ENCODE assay signal across 13 cellular contexts in genomic region chr9:93256878-93257807, GRCh38.
A peak's percentile ranks its signal among the peaks of the same experiment; 100 is the strongest.
DNase-seq lines count a peak whose midpoint lies in the region; ATAC-seq and TF ChIP-seq lines count a peak whose summit lies in the region.
"Had no signal": no experiment of that assay in that cellular context is flagged by ENCODE, and none has a peak within 500 bp of the region (broad histone marks: within the 10 kb centered on the region; RNA-seq: fewer than 3 reads in every experiment).

No MANE protein-coding gene starts in this region.

- no peak overlapping the region for H2AFZ ChIP-seq in trophoblast cell (ENCODE audit: insufficient read depth, low read length, poor library complexity)
- H2AFZ ChIP-seq in PC-9 = no peak overlapping the region

- no peak overlapping the region for H4K8ac ChIP-seq in trophoblast cell (ENCODE audit: low read depth, low read length)

- no peak overlapping the region for H3K4me2 ChIP-seq in trophoblast cell (ENCODE audit: low read length)
- H3K4me2 ChIP-seq in PC-9 = no peak overlapping the region

- no TSS peak for BruUV-seq in PC-9 (replicated peaks; lab: Mats Ljungman, UMichigan)

- WGBS in trophoblast cell (ENCODE audit: extremely low coverage, insufficient coverage, insufficient read length) = no CpG with 5 or more reads among the region's 22 CpGs

- DNase-seq in activated CD4-positive, alpha-beta T cell treated with anti-CD3 and anti-CD28 coated beads for 1 hour = peak; percentile 7
- no peak for DNase-seq in activated CD4-positive, alpha-beta T cell treated with anti-CD3 and anti-CD28 coated beads, Interleukin-2, amount 50 U/mL, for 1 hour
- DNase-seq in H7 (peak; percentile 48), islet precursor cell (peak; percentile 37), trophoblast cell (no peak), PC-9 (no peak)
- no peak for DNase-seq in effector memory CD4-positive, alpha-beta T cell
- DNase-seq: caudate nucleus; effector memory CD8-positive, alpha-beta T cell; HFFc6; NCI-H2107; NCI-H526 treated with DMSO at 0.1 percent for 48 hours had no signal

- no peak overlapping the region for H4K12ac ChIP-seq in trophoblast cell (ENCODE audit: low read depth, low read length)

- no peak overlapping the region for H3K9ac ChIP-seq in trophoblast cell (ENCODE audit: low read length)

- H3K4me3 ChIP-seq in H7 (ENCODE audit: insufficient read depth, low read depth, low read length) = no peak overlapping the region
- H3K4me3 ChIP-seq in trophoblast cell (ENCODE audit: low read depth, low read length) = peak overlapping the region; percentile 5
- H3K4me3 ChIP-seq in PC-9 = no peak overlapping the region
- H3K4me3 ChIP-seq in effector memory CD4-positive, alpha-beta T cell (ENCODE audit: insufficient read depth, low read depth, low read length, poor library complexity, severe bottlenecking) = no peak overlapping the region

- no peak for ATAC-seq in HG03025 (IDR thresholded peaks at IDR 0.05; ENCODE audit: low FRiP score, unreplicated experiment)
- ATAC-seq: effector memory CD8-positive, alpha-beta T cell had no signal

- H3K36me3 ChIP-seq in H7 (replicated peaks; ENCODE audit: control insufficient read depth, insufficient read depth, low read length) (peaks cover 2% of the 10 kb centered on the region), trophoblast cell (ENCODE audit: control insufficient read depth in 1 of 2, insufficient read depth in 2 of 2, low read length in 2 of 2) (no peaks in the 10 kb centered on the region), PC-9 (ENCODE audit: low read depth) (no peaks in the 10 kb centered on the region)
- H3K36me3 ChIP-seq in effector memory CD4-positive, alpha-beta T cell (ENCODE audit: control insufficient read depth, insufficient read depth, low read length) = no peaks in the 10 kb centered on the region

- H3K23ac ChIP-seq in trophoblast cell (ENCODE audit: low read length) = no peak overlapping the region

- H2AK5ac ChIP-seq in trophoblast cell (ENCODE audit: low read length) = no peak overlapping the region

- no peaks in the 10 kb centered on the region for H3F3A ChIP-seq in PC-9 (ENCODE audit: insufficient read depth, low read depth)

- H3K79me2 ChIP-seq in trophoblast cell (ENCODE audit: control insufficient read depth, insufficient read depth, low read length, poor library complexity) (no peaks in the 10 kb centered on the region), PC-9 (ENCODE audit: low read depth) (no peaks in the 10 kb centered on the region)

- H3K9me3 ChIP-seq in trophoblast cell (ENCODE audit: insufficient read depth, low read depth, low read length) = peaks cover 3% of the 10 kb centered on the region
- H3K9me3 ChIP-seq in PC-9 (ENCODE audit: insufficient read depth, low read depth) = no peaks in the 10 kb centered on the region
- no peaks in the 10 kb centered on the region for H3K9me3 ChIP-seq in effector memory CD4-positive, alpha-beta T cell (ENCODE audit: control insufficient read depth, low read length)

- H3K27ac ChIP-seq in trophoblast cell (ENCODE audit: low read depth, low read length) (no peak overlapping the region), PC-9 (no peak overlapping the region)
- no peak overlapping the region for H3K27ac ChIP-seq in effector memory CD4-positive, alpha-beta T cell (ENCODE audit: insufficient read depth, low read length, poor library complexity, severe bottlenecking)

- no peaks in the 10 kb centered on the region for H4K20me1 ChIP-seq in PC-9 (ENCODE audit: insufficient read depth)

- intact Hi-C loops in PC-9 (cut with micrococcal nuclease; ENCODE audit: unreplicated experiment) = no loop called here

- no peak for TF ChIP-seq CTCF in PC-9 (conservative IDR thresholded peaks at IDR 0.05)

- H3K18ac ChIP-seq in trophoblast cell (ENCODE audit: low read length) = no peak overlapping the region

- no peak overlapping the region for H2BK12ac ChIP-seq in trophoblast cell (ENCODE audit: low read length)

- POLR2A ChIA-PET in PC-9 (lab: Charles Lee; ENCODE audit: unreplicated experiment) = no interaction called here

- H3K27me3 ChIP-seq in H7 (ENCODE audit: control insufficient read depth, insufficient read depth, low read length) (no peaks in the 10 kb centered on the region), trophoblast cell (ENCODE audit: insufficient read depth, low read length) (no peaks in the 10 kb centered on the region), PC-9 (ENCODE audit: insufficient read depth, low read depth) (no peaks in the 10 kb centered on the region)
- H3K27me3 ChIP-seq in effector memory CD4-positive, alpha-beta T cell (replicated peaks; ENCODE audit: control insufficient read depth, insufficient read depth, low read length, poor library complexity, severe bottlenecking) = no peaks in the 10 kb centered on the region

- H2BK120ac ChIP-seq in trophoblast cell (ENCODE audit: insufficient read depth, low read length, poor library complexity) = no peak overlapping the region

- H3K4ac ChIP-seq in trophoblast cell (ENCODE audit: low read depth, low read length) = no peak overlapping the region

- no peaks in the 10 kb centered on the region for H3K9me2 ChIP-seq in PC-9 (ENCODE audit: insufficient read depth)

- H3K14ac ChIP-seq in trophoblast cell (ENCODE audit: low read length) = no peak overlapping the region

- H2BK5ac ChIP-seq in trophoblast cell (ENCODE audit: low read depth, low read length, poor library complexity) = no peak overlapping the region

- CTCF ChIA-PET in PC-9 (lab: Charles Lee) = no interaction called here

- no peak overlapping the region for H4K91ac ChIP-seq in trophoblast cell (ENCODE audit: low read depth, low read length)

- H3K79me1 ChIP-seq in trophoblast cell (ENCODE audit: low read length) = no peaks in the 10 kb centered on the region

- H3K4me1 ChIP-seq in trophoblast cell (ENCODE audit: control insufficient read depth in 1 of 2, insufficient read depth in 2 of 2, low read length in 2 of 2) (peaks cover 5 to 6% of the 10 kb centered on the region in 2 experiments), PC-9 (replicated peaks; ENCODE audit: insufficient read depth) (peaks cover 8% of the 10 kb centered on the region; the same call in 1 of the 2 replicates)
- H3K4me1 ChIP-seq in effector memory CD4-positive, alpha-beta T cell (ENCODE audit: control insufficient read depth, insufficient read depth, low read length, poor library complexity, severe bottlenecking) = no peaks in the 10 kb centered on the region

Comparison
In these comparisons a context has a peak if more than half of its experiments do, and no peak if none do; other contexts are left out.
1. DNase-seq: peak in activated CD4-positive, alpha-beta T cell treated with anti-CD3 and anti-CD28 coated beads for 1 hour (single experiment), H7 (single experiment) and islet precursor cell (single experiment); none in activated CD4-positive, alpha-beta T cell treated with anti-CD3 and anti-CD28 coated beads, Interleukin-2, amount 50 U/mL, for 1 hour (single experiment), trophoblast cell (0 of 2), PC-9 (0 of 2) and effector memory CD4-positive, alpha-beta T cell (0 of 3).